Comparison of ENCODE assay signal across 8 cellular contexts in genomic region chr12:51591020-51591901, GRCh38. TPM values are rescaled to one million over a fixed set of nuclear protein-coding genes. Genes with fewer than 3 reads are reported as not detected.
DNase-seq lines count a peak whose midpoint lies in the region; ATAC-seq and TF ChIP-seq lines count a peak whose summit lies in the region.

Gene SCN8A (plus strand): TSS chr12:51591233. CDS start chr12:51662818, 71,585 bp downstream.

- POLR2A ChIA-PET in CD8-positive, alpha-beta T cell (lab: Charles Lee): no interaction called here
- POLR2A ChIA-PET in HCT116 (lab: Charles Lee): no interaction called here

- peak within 1 kb of the TSS; percentile 88 for H3K4me3 Mint-ChIP-seq in CD8-positive, alpha-beta T cell
- peak within 1 kb of the TSS; percentile 91 for H3K4me3 Mint-ChIP-seq in natural killer cell treated with Interleukin-12 subunit alpha and Interleukin-12 subunit beta and Interleukin-15 and Interleukin-18, amount 100 ng/mL, for 72 hours

- H3K36me3 ChIP-seq in CD8-positive, alpha-beta T cell (ENCODE audit: insufficient read depth, low read length): no peaks in the 10 kb centered on the region
- H3K36me3 ChIP-seq in HCT116 (ENCODE audit: control insufficient read depth in 1 of 2, insufficient read depth in 2 of 2, low read length in 2 of 2) (no peaks in the 10 kb centered on the region), thyroid gland (no peaks in the 10 kb centered on the region)

- peak within 1 kb of the TSS; percentile 87 for H2AFZ ChIP-seq in HCT116 (ENCODE audit: low read depth, low read length, poor library complexity, severe bottlenecking)

- DNase-seq in CD8-positive, alpha-beta T cell: peak in 6 of 7 experiments; percentile 8 to 59 (median 40)
- DNase-seq in HCT116 (ENCODE audit: low read depth, low spot score): peak; percentile 16
- DNase-seq in NCI-H526 treated with DMSO at 0.1 percent for 48 hours (lab: John Stamatoyannopoulos, UW): peak; percentile 75
- peak; percentile 12 for DNase-seq in activated T-helper 1 cell treated with Interleukin-2 at 50 U/mL for 16 hours (ENCODE audit: low read depth)
- peak; percentile 18 for DNase-seq in fibroblast of gingiva (ENCODE audit: low read depth)
- DNase-seq in natural killer cell treated with Interleukin-12 subunit alpha and Interleukin-12 subunit beta and Interleukin-15 and Interleukin-18, amount 100 ng/mL, for 72 hours (ENCODE audit: low spot score): peak; percentile 72
- DNase-seq in thyroid gland: peak; percentile 24 to 45

- H3K27me3 Mint-ChIP-seq in CD8-positive, alpha-beta T cell (ENCODE audit: low read depth): peaks cover 32% of the 10 kb centered on the region
- H3K27me3 Mint-ChIP-seq in natural killer cell treated with Interleukin-12 subunit alpha and Interleukin-12 subunit beta and Interleukin-15 and Interleukin-18, amount 100 ng/mL, for 72 hours: peaks cover 34 to 55% of the 10 kb centered on the region in 2 donors

- H3K36me3 Mint-ChIP-seq in CD8-positive, alpha-beta T cell: peaks cover 2% of the 10 kb centered on the region
- H3K36me3 Mint-ChIP-seq in natural killer cell treated with Interleukin-12 subunit alpha and Interleukin-12 subunit beta and Interleukin-15 and Interleukin-18, amount 100 ng/mL, for 72 hours: no peaks in the 10 kb centered on the region

- H4K20me1 ChIP-seq in HCT116 (ENCODE audit: insufficient read depth): no peaks in the 10 kb centered on the region

- H3K27ac Mint-ChIP-seq in CD8-positive, alpha-beta T cell: peak within 1 kb of the TSS; percentile 64
- H3K27ac Mint-ChIP-seq in natural killer cell treated with Interleukin-12 subunit alpha and Interleukin-12 subunit beta and Interleukin-15 and Interleukin-18, amount 100 ng/mL, for 72 hours: peak within 1 kb of the TSS; percentile 24 to 75

- no peaks in the 10 kb centered on the region for H3K27me3 ChIP-seq in CD8-positive, alpha-beta T cell (ENCODE audit: insufficient read depth, low read length)
- no peaks in the 10 kb centered on the region for H3K27me3 ChIP-seq in HCT116 (ENCODE audit: insufficient read depth, low read length)
- H3K27me3 ChIP-seq in thyroid gland: no peaks in the 10 kb centered on the region

- peak; percentile 61 for ATAC-seq in CD8-positive, alpha-beta T cell
- ATAC-seq in HCT116 (peak; percentile 81), GM21825 (IDR thresholded peaks at IDR 0.05; ENCODE audit: unreplicated experiment) (no peak)
- ATAC-seq in natural killer cell treated with Interleukin-12 subunit alpha and Interleukin-12 subunit beta and Interleukin-15 and Interleukin-18, amount 100 ng/mL, for 72 hours: peak; percentile 81 to 87

- intact Hi-C loops in CD8-positive, alpha-beta T cell (cut with DNase I, micrococcal nuclease): loop anchor here (2.0 to 10.0 kb wide), 2 partner anchors 230 to 234 kb away; no protein-coding TSS in a partner anchor
- intact Hi-C loops in HCT116 (cut with micrococcal nuclease) (loop anchor here (2.0 kb wide), 1 partner anchor 58 kb away; no protein-coding TSS in a partner anchor), thyroid gland (cut with DNase I) (no loop called here)

- CTCF ChIA-PET in CD8-positive, alpha-beta T cell (lab: Charles Lee): no interaction called here
- CTCF ChIA-PET in HCT116 (lab: Charles Lee): no interaction called here

- 1% methylated on average over 15 to 24 of the region's 90 CpGs for WGBS in thyroid gland, 2 donors

- BruUV-seq in HCT116 (replicated peaks; lab: Mats Ljungman, UMichigan): no TSS peak

- H3K27ac ChIP-seq in CD8-positive, alpha-beta T cell (ENCODE audit: low read depth, low read length): no peak within 1 kb of the TSS
- H3K27ac ChIP-seq in HCT116 (ENCODE audit: low read depth, low read length) (peak within 1 kb of the TSS; percentile 62), thyroid gland (no peak within 1 kb of the TSS)

- peak within 1 kb of the TSS; percentile 46 for H3K4me3 ChIP-seq in CD8-positive, alpha-beta T cell (ENCODE audit: low read depth, low read length)
- peak within 1 kb of the TSS; percentile 67 to 84 for H3K4me3 ChIP-seq in HCT116 (replicated peaks in 1 of 2; ENCODE audit: low read depth in 1 of 2, low read length in 2 of 2)
- H3K4me3 ChIP-seq in thyroid gland (replicated peaks in 1 of 3): peak within 1 kb of the TSS in 2 of 3 donors; percentile 36 to 44

- H3K9me3 ChIP-seq in CD8-positive, alpha-beta T cell (ENCODE audit: low read length): no peaks in the 10 kb centered on the region
- H3K9me3 ChIP-seq in HCT116 (ENCODE audit: control insufficient read depth in 1 of 2, insufficient read depth in 1 of 2, low read depth in 1 of 2, low read length in 2 of 2) (no peaks in the 10 kb centered on the region), thyroid gland (no peaks in the 10 kb centered on the region)

- no peak for TF ChIP-seq POLR2A in HCT116 (IDR thresholded peaks at IDR 0.05; ENCODE audit: borderline replicate concordance, extremely low read depth, insufficient read depth, insufficient read length)
- no peak for TF ChIP-seq POLR2A in thyroid gland (IDR thresholded peaks at IDR 0.05)

- no peaks in the 10 kb centered on the region for H3K79me2 ChIP-seq in HCT116 (ENCODE audit: insufficient read depth, low read length)

- peaks cover 12% of the 10 kb centered on the region for H3K4me1 ChIP-seq in CD8-positive, alpha-beta T cell (ENCODE audit: insufficient read depth, low read length)
- peaks cover 5 to 13% of the 10 kb centered on the region in 2 experiments; a peak in 3 of 4 replicates for H3K4me1 ChIP-seq in HCT116 (ENCODE audit: control insufficient read depth in 1 of 2, insufficient read depth in 2 of 2, low read length in 2 of 2)
- H3K4me1 ChIP-seq in thyroid gland: peaks cover 9 to 10% of the 10 kb centered on the region in 2 donors

- RAD21 ChIA-PET in HCT116 (lab: Charles Lee; ENCODE audit: low non-redundant PET in 1 of 2, low total read pairs in 2 of 2, uncharacterized antibody in 2 of 2, unreplicated experiment in 2 of 2): no interaction called here

- TF ChIP-seq RAD21 in HCT116 (IDR thresholded peaks at IDR 0.05; ENCODE audit: low read depth): no peak

- H3K4me1 Mint-ChIP-seq in CD8-positive, alpha-beta T cell (ENCODE audit: low read depth): peaks cover 20% of the 10 kb centered on the region
- H3K4me1 Mint-ChIP-seq in natural killer cell treated with Interleukin-12 subunit alpha and Interleukin-12 subunit beta and Interleukin-15 and Interleukin-18, amount 100 ng/mL, for 72 hours (ENCODE audit: low read depth in 2 of 2): peaks cover 11 to 17% of the 10 kb centered on the region in 2 donors

- H3K9me3 Mint-ChIP-seq in CD8-positive, alpha-beta T cell: no peaks in the 10 kb centered on the region
- H3K9me3 Mint-ChIP-seq in natural killer cell treated with Interleukin-12 subunit alpha and Interleukin-12 subunit beta and Interleukin-15 and Interleukin-18, amount 100 ng/mL, for 72 hours: no peaks in the 10 kb centered on the region

- peak within 1 kb of the TSS; percentile 93 for H3K4me2 ChIP-seq in HCT116 (ENCODE audit: low read length)

- H3K9ac ChIP-seq in HCT116 (ENCODE audit: low read length): peak within 1 kb of the TSS; percentile 66

- H3K9me2 ChIP-seq in HCT116 (ENCODE audit: insufficient read depth): no peaks in the 10 kb centered on the region

- TF ChIP-seq CTCF in CD8-positive, alpha-beta T cell (IDR thresholded peaks at IDR 0.05): no peak
- no peak for TF ChIP-seq CTCF in HCT116 (IDR thresholded peaks at IDR 0.05 in 2 of 3, conservative IDR thresholded peaks at IDR 0.05 in 1 of 3; ENCODE audit: borderline replicate concordance in 1 of 3, insufficient read depth in 1 of 3, low read depth in 2 of 3, low read length in 2 of 3)
- TF ChIP-seq CTCF in thyroid gland (IDR thresholded peaks at IDR 0.05): no peak

TF ChIP-seq in HCT116, 20 proteins besides CTCF, POLR2A, EP300 and RAD21:
- TF ChIP-seq, protein P1, sequence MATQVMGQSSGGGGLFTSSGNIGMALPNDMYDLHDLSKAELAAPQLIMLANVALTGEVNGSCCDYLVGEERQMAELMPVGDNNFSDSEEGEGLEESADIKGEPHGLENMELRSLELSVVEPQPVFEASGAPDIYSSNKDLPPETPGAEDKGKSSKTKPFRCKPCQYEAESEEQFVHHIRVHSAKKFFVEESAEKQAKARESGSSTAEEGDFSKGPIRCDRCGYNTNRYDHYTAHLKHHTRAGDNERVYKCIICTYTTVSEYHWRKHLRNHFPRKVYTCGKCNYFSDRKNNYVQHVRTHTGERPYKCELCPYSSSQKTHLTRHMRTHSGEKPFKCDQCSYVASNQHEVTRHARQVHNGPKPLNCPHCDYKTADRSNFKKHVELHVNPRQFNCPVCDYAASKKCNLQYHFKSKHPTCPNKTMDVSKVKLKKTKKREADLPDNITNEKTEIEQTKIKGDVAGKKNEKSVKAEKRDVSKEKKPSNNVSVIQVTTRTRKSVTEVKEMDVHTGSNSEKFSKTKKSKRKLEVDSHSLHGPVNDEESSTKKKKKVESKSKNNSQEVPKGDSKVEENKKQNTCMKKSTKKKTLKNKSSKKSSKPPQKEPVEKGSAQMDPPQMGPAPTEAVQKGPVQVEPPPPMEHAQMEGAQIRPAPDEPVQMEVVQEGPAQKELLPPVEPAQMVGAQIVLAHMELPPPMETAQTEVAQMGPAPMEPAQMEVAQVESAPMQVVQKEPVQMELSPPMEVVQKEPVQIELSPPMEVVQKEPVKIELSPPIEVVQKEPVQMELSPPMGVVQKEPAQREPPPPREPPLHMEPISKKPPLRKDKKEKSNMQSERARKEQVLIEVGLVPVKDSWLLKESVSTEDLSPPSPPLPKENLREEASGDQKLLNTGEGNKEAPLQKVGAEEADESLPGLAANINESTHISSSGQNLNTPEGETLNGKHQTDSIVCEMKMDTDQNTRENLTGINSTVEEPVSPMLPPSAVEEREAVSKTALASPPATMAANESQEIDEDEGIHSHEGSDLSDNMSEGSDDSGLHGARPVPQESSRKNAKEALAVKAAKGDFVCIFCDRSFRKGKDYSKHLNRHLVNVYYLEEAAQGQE (IDR thresholded peaks at IDR 0.05; ENCODE audit: low read depth): no peak
- no peak for TF ChIP-seq TCF7L2 (IDR thresholded peaks at IDR 0.05; ENCODE audit: borderline replicate concordance, extremely low read depth, insufficient read depth, insufficient read length)
- 0 out of 2 replicates have a peak, but pooled peaks have one; percentile 17 for TF ChIP-seq SIN3A (IDR thresholded peaks at IDR 0.05; ENCODE audit: low read depth)
- TF ChIP-seq POLR2AphosphoS5 (IDR thresholded peaks at IDR 0.05; ENCODE audit: low read depth, low read length): peak; percentile 53
- peak; percentile 87 for TF ChIP-seq YY1 (IDR thresholded peaks at IDR 0.05; ENCODE audit: extremely low read depth, insufficient replicate concordance, low read depth, low read length)
TF ChIP-seq in HCT116: peak in this region for 3.

RNA-seq across cellular contexts. Expression of gene SCN8A, which starts in this region (rescaled TPM):
- total RNA-seq in CD8-positive, alpha-beta T cell: under 1 TPM; 0.33 to 0.54 TPM
- total RNA-seq in HCT116 (2021; ENCODE audit: unreplicated experiment): 7.1 TPM
- 3.8 and 5.7 TPM in 2 replicates for polyA plus RNA-seq in HCT116 (2012)
- 1 to 10 TPM in 1 of 2 donors, under 1 TPM in 1; 0.50 to 1.5 TPM for total RNA-seq in natural killer cell treated with Interleukin-12 subunit alpha and Interleukin-12 subunit beta and Interleukin-15 and Interleukin-18, amount 100 ng/mL, for 72 hours
- 1 to 10 TPM in 3 of 4 donors, under 1 TPM in 1; 0.89 to 3.7 (median 1.3) TPM for total RNA-seq in thyroid gland

Comparison
In these comparisons a context has a peak if more than half of its experiments do, and no peak if none do; other contexts are left out.
1. Peak in DNase-seq, ATAC-seq and H3K4me3 ChIP-seq in CD8-positive, alpha-beta T cell; RNA of the gene not detected or under 1 TPM.
2. DNase-seq: peak in every context shown above with its lines; median percentile 75 in NCI-H526 treated with DMSO at 0.1 percent for 48 hours; 72 in natural killer cell treated with Interleukin-12 subunit alpha and Interleukin-12 subunit beta and Interleukin-15 and Interleukin-18, amount 100 ng/mL, for 72 hours; 40 in CD8-positive, alpha-beta T cell; 34 in thyroid gland; 18 in fibroblast of gingiva; 16 in HCT116; 12 in activated T-helper 1 cell treated with Interleukin-2 at 50 U/mL for 16 hours.